In the genomic region with DNA sequence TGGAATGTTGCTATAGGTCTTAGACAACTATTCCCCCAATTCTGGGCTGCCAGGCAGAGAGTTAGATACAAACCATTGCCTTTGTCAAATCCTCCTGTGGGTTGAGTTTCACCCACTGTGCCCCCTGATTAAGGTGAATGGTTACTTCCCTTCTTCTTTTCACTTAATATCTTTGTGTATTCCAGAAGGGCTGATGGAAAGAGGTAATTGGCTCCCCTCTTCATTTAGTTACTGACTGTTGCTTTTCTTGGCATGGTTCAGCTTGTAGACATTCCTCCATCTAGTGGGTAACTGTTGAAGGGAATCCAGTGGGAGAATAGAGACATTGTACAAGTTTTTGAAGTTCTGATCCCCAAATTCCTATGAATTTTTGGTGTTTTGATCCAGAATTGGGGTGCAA, we compare ENCODE assay signal across 1 cellular context.
TF ChIP-seq lines count a peak whose summit lies in the region.

No MANE protein-coding gene starts in this region.

TF ChIP-seq in HepG2, 621 proteins besides CTCF, POLR2A, EP300 and RAD21 (continued from another document):
- TF ChIP-seq, protein P1, sequence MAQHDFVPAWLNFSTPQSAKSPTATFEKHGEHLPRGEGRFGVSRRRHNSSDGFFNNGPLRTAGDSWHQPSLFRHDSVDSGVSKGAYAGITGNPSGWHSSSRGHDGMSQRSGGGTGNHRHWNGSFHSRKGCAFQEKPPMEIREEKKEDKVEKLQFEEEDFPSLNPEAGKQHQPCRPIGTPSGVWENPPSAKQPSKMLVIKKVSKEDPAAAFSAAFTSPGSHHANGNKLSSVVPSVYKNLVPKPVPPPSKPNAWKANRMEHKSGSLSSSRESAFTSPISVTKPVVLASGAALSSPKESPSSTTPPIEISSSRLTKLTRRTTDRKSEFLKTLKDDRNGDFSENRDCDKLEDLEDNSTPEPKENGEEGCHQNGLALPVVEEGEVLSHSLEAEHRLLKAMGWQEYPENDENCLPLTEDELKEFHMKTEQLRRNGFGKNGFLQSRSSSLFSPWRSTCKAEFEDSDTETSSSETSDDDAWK (CRISPR knock-in tag; IDR thresholded peaks at IDR 0.05): no peak
- TF ChIP-seq NFKBIZ (CRISPR knock-in tag; IDR thresholded peaks at IDR 0.05) (no peak), GATAD1 (CRISPR knock-in tag; IDR thresholded peaks at IDR 0.05) (no peak), TAF1 (CRISPR knock-in tag; IDR thresholded peaks at IDR 0.05) (no peak)
- TF ChIP-seq, protein P2, sequence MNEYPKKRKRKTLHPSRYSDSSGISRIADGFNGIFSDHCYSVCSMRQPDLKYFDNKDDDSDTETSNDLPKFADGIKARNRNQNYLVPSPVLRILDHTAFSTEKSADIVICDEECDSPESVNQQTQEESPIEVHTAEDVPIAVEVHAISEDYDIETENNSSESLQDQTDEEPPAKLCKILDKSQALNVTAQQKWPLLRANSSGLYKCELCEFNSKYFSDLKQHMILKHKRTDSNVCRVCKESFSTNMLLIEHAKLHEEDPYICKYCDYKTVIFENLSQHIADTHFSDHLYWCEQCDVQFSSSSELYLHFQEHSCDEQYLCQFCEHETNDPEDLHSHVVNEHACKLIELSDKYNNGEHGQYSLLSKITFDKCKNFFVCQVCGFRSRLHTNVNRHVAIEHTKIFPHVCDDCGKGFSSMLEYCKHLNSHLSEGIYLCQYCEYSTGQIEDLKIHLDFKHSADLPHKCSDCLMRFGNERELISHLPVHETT (CRISPR knock-in tag; conservative IDR thresholded peaks at IDR 0.05): no peak
- TF ChIP-seq, protein P3, sequence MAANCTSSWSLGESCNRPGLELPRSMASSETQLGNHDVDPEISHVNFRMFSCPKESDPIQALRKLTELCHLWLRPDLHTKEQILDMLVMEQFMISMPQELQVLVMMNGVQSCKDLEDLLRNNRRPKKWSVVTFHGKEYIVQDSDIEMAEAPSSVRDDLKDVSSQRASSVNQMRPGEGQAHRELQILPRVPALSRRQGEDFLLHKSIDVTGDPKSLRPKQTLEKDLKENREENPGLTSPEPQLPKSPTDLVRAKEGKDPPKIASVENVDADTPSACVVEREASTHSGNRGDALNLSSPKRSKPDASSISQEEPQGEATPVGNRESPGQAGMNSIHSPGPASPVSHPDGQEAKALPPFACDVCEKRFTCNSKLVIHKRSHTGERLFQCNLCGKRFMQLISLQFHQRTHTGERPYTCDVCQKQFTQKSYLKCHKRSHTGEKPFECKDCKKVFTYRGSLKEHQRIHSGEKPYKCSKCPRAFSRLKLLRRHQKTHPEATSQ (CRISPR knock-in tag; IDR thresholded peaks at IDR 0.05; ENCODE audit: borderline replicate concordance): no peak
- TF ChIP-seq, protein P4, sequence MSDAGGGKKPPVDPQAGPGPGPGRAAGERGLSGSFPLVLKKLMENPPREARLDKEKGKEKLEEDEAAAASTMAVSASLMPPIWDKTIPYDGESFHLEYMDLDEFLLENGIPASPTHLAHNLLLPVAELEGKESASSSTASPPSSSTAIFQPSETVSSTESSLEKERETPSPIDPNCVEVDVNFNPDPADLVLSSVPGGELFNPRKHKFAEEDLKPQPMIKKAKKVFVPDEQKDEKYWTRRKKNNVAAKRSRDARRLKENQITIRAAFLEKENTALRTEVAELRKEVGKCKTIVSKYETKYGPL (CRISPR knock-in tag; IDR thresholded peaks at IDR 0.05): no peak
- TF ChIP-seq, protein P5, sequence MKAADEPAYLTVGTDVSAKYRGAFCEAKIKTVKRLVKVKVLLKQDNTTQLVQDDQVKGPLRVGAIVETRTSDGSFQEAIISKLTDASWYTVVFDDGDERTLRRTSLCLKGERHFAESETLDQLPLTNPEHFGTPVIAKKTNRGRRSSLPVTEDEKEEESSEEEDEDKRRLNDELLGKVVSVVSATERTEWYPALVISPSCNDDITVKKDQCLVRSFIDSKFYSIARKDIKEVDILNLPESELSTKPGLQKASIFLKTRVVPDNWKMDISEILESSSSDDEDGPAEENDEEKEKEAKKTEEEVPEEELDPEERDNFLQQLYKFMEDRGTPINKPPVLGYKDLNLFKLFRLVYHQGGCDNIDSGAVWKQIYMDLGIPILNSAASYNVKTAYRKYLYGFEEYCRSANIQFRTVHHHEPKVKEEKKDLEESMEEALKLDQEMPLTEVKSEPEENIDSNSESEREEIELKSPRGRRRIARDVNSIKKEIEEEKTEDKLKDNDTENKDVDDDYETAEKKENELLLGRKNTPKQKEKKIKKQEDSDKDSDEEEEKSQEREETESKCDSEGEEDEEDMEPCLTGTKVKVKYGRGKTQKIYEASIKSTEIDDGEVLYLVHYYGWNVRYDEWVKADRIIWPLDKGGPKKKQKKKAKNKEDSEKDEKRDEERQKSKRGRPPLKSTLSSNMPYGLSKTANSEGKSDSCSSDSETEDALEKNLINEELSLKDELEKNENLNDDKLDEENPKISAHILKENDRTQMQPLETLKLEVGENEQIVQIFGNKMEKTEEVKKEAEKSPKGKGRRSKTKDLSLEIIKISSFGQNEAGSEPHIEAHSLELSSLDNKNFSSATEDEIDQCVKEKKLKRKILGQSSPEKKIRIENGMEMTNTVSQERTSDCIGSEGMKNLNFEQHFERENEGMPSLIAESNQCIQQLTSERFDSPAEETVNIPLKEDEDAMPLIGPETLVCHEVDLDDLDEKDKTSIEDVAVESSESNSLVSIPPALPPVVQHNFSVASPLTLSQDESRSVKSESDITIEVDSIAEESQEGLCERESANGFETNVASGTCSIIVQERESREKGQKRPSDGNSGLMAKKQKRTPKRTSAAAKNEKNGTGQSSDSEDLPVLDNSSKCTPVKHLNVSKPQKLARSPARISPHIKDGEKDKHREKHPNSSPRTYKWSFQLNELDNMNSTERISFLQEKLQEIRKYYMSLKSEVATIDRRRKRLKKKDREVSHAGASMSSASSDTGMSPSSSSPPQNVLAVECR (CRISPR knock-in tag; IDR thresholded peaks at IDR 0.05; ENCODE audit: borderline replicate concordance): no peak
- TF ChIP-seq, protein P6, sequence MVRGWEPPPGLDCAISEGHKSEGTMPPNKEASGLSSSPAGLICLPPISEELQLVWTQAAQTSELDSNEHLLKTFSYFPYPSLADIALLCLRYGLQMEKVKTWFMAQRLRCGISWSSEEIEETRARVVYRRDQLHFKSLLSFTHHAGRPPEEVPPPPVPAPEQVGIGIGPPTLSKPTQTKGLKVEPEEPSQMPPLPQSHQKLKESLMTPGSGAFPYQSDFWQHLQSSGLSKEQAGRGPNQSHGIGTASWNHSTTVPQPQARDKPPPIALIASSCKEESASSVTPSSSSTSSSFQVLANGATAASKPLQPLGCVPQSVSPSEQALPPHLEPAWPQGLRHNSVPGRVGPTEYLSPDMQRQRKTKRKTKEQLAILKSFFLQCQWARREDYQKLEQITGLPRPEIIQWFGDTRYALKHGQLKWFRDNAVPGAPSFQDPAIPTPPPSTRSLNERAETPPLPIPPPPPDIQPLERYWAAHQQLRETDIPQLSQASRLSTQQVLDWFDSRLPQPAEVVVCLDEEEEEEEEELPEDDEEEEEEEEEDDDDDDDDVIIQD (CRISPR knock-in tag; IDR thresholded peaks at IDR 0.05; ENCODE audit: low read depth): no peak
